Comparison of ENCODE assay signal across 25 cellular contexts in genomic region chr21:38623552-38623951, GRCh38.
"Had no signal": no experiment of that assay in that cellular context is flagged by ENCODE, and none has a peak within 500 bp of the region (broad histone marks: within the 10 kb centered on the region; RNA-seq: fewer than 3 reads in every experiment).

No MANE protein-coding gene starts in this region.

- DNase-seq: kidney glomerular epithelial cell; left cardiac atrium; left lung; lower lobe of right lung; mammary epithelial cell; mesenchymal stem cell; naive thymus-derived CD8-positive, alpha-beta T cell; occipital lobe; right lobe of liver; stimulated activated CD4-positive, alpha-beta T cell treated with anti-CD3 and anti-CD28 coated beads, Interleukin-1b, Interleukin-23, amount 100 ng/mL, for 48 hours; stimulated activated CD4-positive, alpha-beta T cell treated with anti-CD3 and anti-CD28 coated beads, Interleukin-2, amount 100 ng/mL, for 48 hours; stimulated activated CD4-positive, alpha-beta T cell treated with anti-CD3 and anti-CD28 coated beads, Interleukin-4, amount 100 ng/mL, for 4 hours; stimulated activated CD8-positive, alpha-beta memory T cell treated with anti-CD3 and anti-CD28 coated beads, Interleukin-4, amount 100 ng/mL, for 48 hours; stimulated activated naive CD4-positive, alpha-beta T cell treated with Interleukin-2 at 50 U/mL for 16 hours; stimulated activated naive CD8-positive, alpha-beta T cell treated with anti-CD3 and anti-CD28 coated beads, Interleukin-15, amount 100 ng/mL, for 72 hours; substantia nigra had no signal

- H3K79me2 ChIP-seq: hepatocyte had no signal

- H3K4me1 ChIP-seq: left lung, lower lobe of right lung, right atrium auricular region, right lobe of liver, tibial nerve, uterus had no signal

- FAIRE-seq: keratinocyte had no signal

- H3K27ac ChIP-seq: hepatocyte, left lung, lower lobe of right lung, neutrophil, ovary, right atrium auricular region, right lobe of liver, tibial nerve, uterus had no signal

- H2AFZ ChIP-seq: hepatocyte had no signal

- H3K27me3 ChIP-seq: hepatocyte, left lung, neutrophil, ovary, right atrium auricular region, right lobe of liver, tibial nerve, uterus had no signal

- H3K4me2 ChIP-seq: hepatocyte, smooth muscle cell had no signal

- H3K4me3 ChIP-seq: hepatocyte, left lung, lower lobe of right lung, ovary, right atrium auricular region, right lobe of liver, smooth muscle cell, tibial nerve, uterus had no signal

- H3K36me3 ChIP-seq: left lung, lower lobe of right lung, neutrophil, ovary, right atrium auricular region, right lobe of liver, tibial nerve, uterus had no signal

- H3K9me3 ChIP-seq: left lung, lower lobe of right lung, neutrophil, ovary, right atrium auricular region, right lobe of liver, tibial nerve, uterus had no signal

- ATAC-seq: left cardiac atrium; left lung; lower lobe of right lung; naive thymus-derived CD8-positive, alpha-beta T cell; right lobe of liver; stimulated activated memory B cell treated with anti-CD40 and anti-IgM and Interleukin-4, amounts not matched to agents 10 μg/mL and 1 μg/mL and 100 μg/mL, for 72 hours; stimulated activated naive CD8-positive, alpha-beta T cell treated with anti-CD3 and anti-CD28 coated beads, Interleukin-15, amount 100 ng/mL, for 72 hours had no signal
